Comparison of ENCODE assay signal across 23 cellular contexts in the genomic region with DNA sequence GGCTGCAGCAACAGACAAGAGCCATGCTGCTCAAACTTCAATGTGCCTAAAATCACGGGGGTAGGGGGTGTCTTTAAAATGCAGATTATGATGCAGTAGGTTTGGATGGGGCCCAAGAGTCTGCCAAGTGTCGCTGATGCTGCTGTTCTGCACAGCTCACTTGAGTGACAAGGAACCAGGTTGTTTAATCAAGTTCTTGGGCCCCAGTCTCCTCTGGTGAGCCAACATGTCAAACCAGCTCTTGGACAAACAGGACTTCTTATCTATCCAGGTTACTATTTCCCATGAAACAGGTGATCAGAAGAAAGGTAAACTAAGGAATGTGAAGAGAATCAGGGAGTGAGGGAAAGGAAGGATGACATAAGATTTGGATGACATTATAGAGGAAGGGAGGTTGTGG.
DNase-seq lines count a peak whose midpoint lies in the region; ATAC-seq, FAIRE-seq and TF ChIP-seq lines count a peak whose summit lies in the region.
"Had no signal": no experiment of that assay in that cellular context is flagged by ENCODE, and none has a peak within 500 bp of the region (broad histone marks: within the 10 kb centered on the region; RNA-seq: fewer than 3 reads in every experiment).

No MANE protein-coding gene starts in this region.

- intact Hi-C loops in Caco-2 (cut with micrococcal nuclease; ENCODE audit: unreplicated experiment): no loop called here
- intact Hi-C loops in pancreas (cut with DNase I): no loop called here

- 18 to 19% methylated on average over 2 of the region's 2 CpGs for WGBS in pancreas, 2 donors

- no peak for FAIRE-seq in pancreas (lab: Jason Lieb, UNC)
- FAIRE-seq: A204.1, G401.6, GM12892, GM18507, HTR-8/SVneo, K562 had no signal

- H2AFZ ChIP-seq in osteoblast (ENCODE audit: low read length): no peak overlapping the region

- POLR2A ChIA-PET in Caco-2 (lab: Charles Lee): no interaction called here

- no peaks in the 10 kb centered on the region for H3K36me3 Mint-ChIP-seq in Caco-2 (ENCODE audit: insufficient read depth, unreplicated experiment)
- no peaks in the 10 kb centered on the region for H3K36me3 Mint-ChIP-seq in natural killer cell treated with Interleukin-12 subunit alpha and Interleukin-12 subunit beta and Interleukin-15 and Interleukin-18, amount 100 ng/mL, for 72 hours
- H3K36me3 Mint-ChIP-seq: CD14-positive monocyte; CD4-positive, alpha-beta memory T cell had no signal

- H4K20me1 ChIP-seq in osteoblast (ENCODE audit: insufficient read depth, low read length): no peaks in the 10 kb centered on the region

- H3K27me3 ChIP-seq in Caco-2 (replicated peaks; ENCODE audit: control insufficient read depth, insufficient read depth, low read length): no peaks in the 10 kb centered on the region
- no peaks in the 10 kb centered on the region for H3K27me3 ChIP-seq in pancreas
- H3K27me3 ChIP-seq in osteoblast (ENCODE audit: insufficient read depth, low read length): no peaks in the 10 kb centered on the region
- H3K27me3 ChIP-seq in MG63: no peaks in the 10 kb centered on the region
- H3K27me3 ChIP-seq: BE2C had no signal

- H3K79me2 ChIP-seq in osteoblast (ENCODE audit: insufficient read depth, low read length): no peaks in the 10 kb centered on the region

- no peaks in the 10 kb centered on the region for H3K27me3 Mint-ChIP-seq in Caco-2 (ENCODE audit: insufficient read depth, unreplicated experiment)
- peaks cover 5 to 28% of the 10 kb centered on the region in 2 donors for H3K27me3 Mint-ChIP-seq in natural killer cell treated with Interleukin-12 subunit alpha and Interleukin-12 subunit beta and Interleukin-15 and Interleukin-18, amount 100 ng/mL, for 72 hours

- H3K9me3 Mint-ChIP-seq in Caco-2 (ENCODE audit: unreplicated experiment): no peaks in the 10 kb centered on the region
- no peaks in the 10 kb centered on the region for H3K9me3 Mint-ChIP-seq in natural killer cell treated with Interleukin-12 subunit alpha and Interleukin-12 subunit beta and Interleukin-15 and Interleukin-18, amount 100 ng/mL, for 72 hours
- H3K9me3 Mint-ChIP-seq: HFFc6 had no signal

- H3K27ac ChIP-seq in VCaP: peak overlapping the region; percentile 74
- no peak overlapping the region for H3K27ac ChIP-seq in pancreas
- H3K27ac ChIP-seq in osteoblast (ENCODE audit: low read depth, low read length): no peak overlapping the region
- H3K27ac ChIP-seq: HL-60 had no signal

- no peak overlapping the region for H3K27ac Mint-ChIP-seq in Caco-2 (ENCODE audit: unreplicated experiment)
- no peak overlapping the region for H3K27ac Mint-ChIP-seq in natural killer cell treated with Interleukin-12 subunit alpha and Interleukin-12 subunit beta and Interleukin-15 and Interleukin-18, amount 100 ng/mL, for 72 hours
- H3K27ac Mint-ChIP-seq: CD14-positive monocyte; CD4-positive, alpha-beta memory T cell; HFFc6 had no signal

- H3K36me3 ChIP-seq in Caco-2 (ENCODE audit: control insufficient read depth, insufficient read depth, low read length) (no peaks in the 10 kb centered on the region), pancreas (no peaks in the 10 kb centered on the region), osteoblast (ENCODE audit: insufficient read depth, low read length) (no peaks in the 10 kb centered on the region), MG63 (no peaks in the 10 kb centered on the region)
- H3K36me3 ChIP-seq: BE2C had no signal

- CTCF ChIA-PET in Caco-2 (lab: Charles Lee): no interaction called here

- no peaks in the 10 kb centered on the region for H3K4me1 Mint-ChIP-seq in Caco-2 (ENCODE audit: low read depth, unreplicated experiment)
- no peaks in the 10 kb centered on the region for H3K4me1 Mint-ChIP-seq in natural killer cell treated with Interleukin-12 subunit alpha and Interleukin-12 subunit beta and Interleukin-15 and Interleukin-18, amount 100 ng/mL, for 72 hours (ENCODE audit: low read depth in 2 of 2)
- H3K4me1 Mint-ChIP-seq: CD14-positive monocyte had no signal

- H3K4me3 ChIP-seq in Caco-2 (ENCODE audit: low read depth, low read length) (no peak overlapping the region), pancreas (no peak overlapping the region), osteoblast (ENCODE audit: insufficient read depth, low read length) (no peak overlapping the region), MG63 (no peak overlapping the region)
- H3K4me3 ChIP-seq: K562 had no signal

- peak; percentile 67 to 97 (median 93) for ATAC-seq in pancreas
- ATAC-seq in natural killer cell treated with Interleukin-12 subunit alpha and Interleukin-12 subunit beta and Interleukin-15 and Interleukin-18, amount 100 ng/mL, for 72 hours: no peak
- ATAC-seq: HCT116, K562 had no signal

- H3K4me2 ChIP-seq in osteoblast (ENCODE audit: insufficient read depth, low read length): no peak overlapping the region

- DNase-seq in Caco-2: peak; percentile 5 to 25
- peak in 4 of 6 donors; percentile 27 to 47 (median 35) for DNase-seq in pancreas
- DNase-seq in natural killer cell treated with Interleukin-12 subunit alpha and Interleukin-12 subunit beta and Interleukin-15 and Interleukin-18, amount 100 ng/mL, for 72 hours (ENCODE audit: low spot score): no peak
- no peak for DNase-seq in osteoblast (ENCODE audit: insufficient read length, low spot score, missing footprints)
- no peak for DNase-seq in MG63
- DNase-seq: ACHN; BE2C; Calu3; CD4-positive, alpha-beta memory T cell; GOT3; H7; HFFc6; IMR-90 had no signal

- H3K4me1 ChIP-seq in Caco-2 (no peaks in the 10 kb centered on the region), pancreas (peaks cover 12 to 19% (median 18%) of the 10 kb centered on the region in 3 donors), osteoblast (ENCODE audit: insufficient read depth, low read length) (no peaks in the 10 kb centered on the region)
- H3K4me1 ChIP-seq: BE2C had no signal

- H3K9me3 ChIP-seq in Caco-2: no peaks in the 10 kb centered on the region
- H3K9me3 ChIP-seq in pancreas: no peaks in the 10 kb centered on the region
- H3K9me3 ChIP-seq in osteoblast (ENCODE audit: low read depth, low read length): no peaks in the 10 kb centered on the region
- H3K9me3 ChIP-seq in MG63: no peaks in the 10 kb centered on the region
- H3K9me3 ChIP-seq: BE2C had no signal

- no peak for TF ChIP-seq CTCF in Caco-2 (IDR thresholded peaks at IDR 0.05; ENCODE audit: insufficient read depth in 1 of 2, low read depth in 1 of 2, low read length in 1 of 2, severe bottlenecking in 1 of 2, unreplicated experiment in 1 of 2)
- TF ChIP-seq CTCF in VCaP (conservative IDR thresholded peaks at IDR 0.05): no peak
- TF ChIP-seq CTCF in pancreas (IDR thresholded peaks at IDR 0.05): no peak
- TF ChIP-seq CTCF in osteoblast (IDR thresholded peaks at IDR 0.05; ENCODE audit: extremely low read depth, low read depth, low read length): no peak

- no TSS peak for BruUV-seq in Caco-2 (replicated peaks; lab: Mats Ljungman, UMichigan)

- H3K4me3 Mint-ChIP-seq in Caco-2 (ENCODE audit: unreplicated experiment): no peak overlapping the region
- no peak overlapping the region for H3K4me3 Mint-ChIP-seq in natural killer cell treated with Interleukin-12 subunit alpha and Interleukin-12 subunit beta and Interleukin-15 and Interleukin-18, amount 100 ng/mL, for 72 hours
- H3K4me3 Mint-ChIP-seq: CD14-positive monocyte; CD4-positive, alpha-beta memory T cell; HFFc6 had no signal

Comparison
In these comparisons a context has a peak if more than half of its experiments do, and no peak if none do; other contexts are left out.
1. DNase-seq: peak in Caco-2 (2 of 2) and pancreas (4 of 6); none in natural killer cell treated with Interleukin-12 subunit alpha and Interleukin-12 subunit beta and Interleukin-15 and Interleukin-18, amount 100 ng/mL, for 72 hours (single experiment), osteoblast (single experiment) and MG63 (single experiment).
2. ATAC-seq: peak in pancreas (4 of 4); none in natural killer cell treated with Interleukin-12 subunit alpha and Interleukin-12 subunit beta and Interleukin-15 and Interleukin-18, amount 100 ng/mL, for 72 hours (0 of 2).